ENCODE assay signal across 1 cellular context in genomic region chr2:45943231-45944044, GRCh38.
TF ChIP-seq lines count a peak whose summit lies in the region.

No MANE protein-coding gene starts in this region.

TF ChIP-seq in IMR-90, 13 proteins besides CTCF, POLR2A, EP300 and RAD21:
- TF ChIP-seq MXI1 (IDR thresholded peaks at IDR 0.05; ENCODE audit: borderline replicate concordance, low read depth, low read length) (no peak), MAFK (IDR thresholded peaks at IDR 0.05; ENCODE audit: low read depth, low read length) (no peak), RCOR1 (IDR thresholded peaks at IDR 0.05; ENCODE audit: insufficient replicate concordance, low read length) (no peak), ELK1 (IDR thresholded peaks at IDR 0.05; ENCODE audit: borderline replicate concordance, low read depth, low read length) (no peak), FOS (IDR thresholded peaks at IDR 0.05; ENCODE audit: low read depth, low read length) (no peak), BHLHE40 (IDR thresholded peaks at IDR 0.05; ENCODE audit: low read depth, low read length) (no peak), SMC3 (IDR thresholded peaks at IDR 0.05; ENCODE audit: low read depth, low read length) (no peak), NFE2L2 (IDR thresholded peaks at IDR 0.05; ENCODE audit: low read depth, low read length) (no peak), CEBPB (IDR thresholded peaks at IDR 0.05; ENCODE audit: low read depth, low read length) (no peak), RFX5 (IDR thresholded peaks at IDR 0.05; ENCODE audit: low read depth, low read length) (no peak), MAZ (IDR thresholded peaks at IDR 0.05; ENCODE audit: borderline replicate concordance, low read depth, low read length) (no peak), USF2 (IDR thresholded peaks at IDR 0.05; ENCODE audit: low read depth, low read length) (no peak)
TF ChIP-seq in IMR-90: peak in this region for 0.
